In genomic region chrX:101260435-101260834, GRCh38 we compare ENCODE assay signal across 11 cellular contexts. TPM values are rescaled to one million over a fixed set of nuclear protein-coding genes. Genes with fewer than 3 reads are reported as not detected.
DNase-seq lines count a peak whose midpoint lies in the region; ATAC-seq, FAIRE-seq and TF ChIP-seq lines count a peak whose summit lies in the region.
"Had no signal": no experiment of that assay in that cellular context is flagged by ENCODE, and none has a peak within 500 bp of the region (broad histone marks: within the 10 kb centered on the region; RNA-seq: fewer than 3 reads in every experiment).

No MANE protein-coding gene starts in this region.

- TF ChIP-seq CTCF in GM12878 (IDR thresholded peaks at IDR 0.05 in 2 of 3, conservative IDR thresholded peaks at IDR 0.05 in 1 of 3; ENCODE audit: control insufficient read depth in 2 of 3, extremely low read depth in 1 of 3, insufficient read depth in 1 of 3, low read depth in 3 of 3, low read length in 3 of 3) (no peak; a peak in 1 of 6 replicates), Calu3 (IDR thresholded peaks at IDR 0.05; ENCODE audit: unreplicated experiment) (no peak)

- H3K36me3 ChIP-seq in GM12878 (ENCODE audit: control insufficient read depth in 2 of 2, insufficient read depth in 2 of 2, low read length in 1 of 2) = no peaks in the 10 kb centered on the region

- RAD21 ChIA-PET in GM12878 (lab: Charles Lee; ENCODE audit: unreplicated experiment) = no interaction called here

- H3K4me3 Mint-ChIP-seq in natural killer cell treated with Interleukin-12 subunit alpha and Interleukin-12 subunit beta and Interleukin-15 and Interleukin-18, amount 100 ng/mL, for 72 hours = no peak overlapping the region
- no peak overlapping the region for H3K4me3 Mint-ChIP-seq in Calu3 (ENCODE audit: low read depth, unreplicated experiment)
- H3K4me3 Mint-ChIP-seq: activated B cell treated with CpG ODN at 0.5 μM for 24 hours; activated naive CD8-positive, alpha-beta T cell treated with anti-CD3 and anti-CD28 coated beads, Interleukin-2, amount 50 U/mL, for 24 hours had no signal

- CTCF ChIA-PET in GM12878 (lab: Yijun Ruan, JAX) (no interaction called here), Calu3 (lab: Charles Lee) (no interaction called here)

- no peaks in the 10 kb centered on the region for H3K36me3 Mint-ChIP-seq in natural killer cell treated with Interleukin-12 subunit alpha and Interleukin-12 subunit beta and Interleukin-15 and Interleukin-18, amount 100 ng/mL, for 72 hours
- H3K36me3 Mint-ChIP-seq in Calu3 (ENCODE audit: insufficient read depth, unreplicated experiment) = no peaks in the 10 kb centered on the region

- no peak overlapping the region for H3K9ac ChIP-seq in GM12878 (ENCODE audit: control insufficient read depth, insufficient read depth, low read length)

- ATAC-seq in GM12878 = no peak
- ATAC-seq in left colon = peak; percentile 81
- ATAC-seq in natural killer cell treated with Interleukin-12 subunit alpha and Interleukin-12 subunit beta and Interleukin-15 and Interleukin-18, amount 100 ng/mL, for 72 hours = no peak
- ATAC-seq: activated naive CD8-positive, alpha-beta T cell treated with anti-CD3 and anti-CD28 coated beads, Interleukin-2, amount 50 U/mL, for 24 hours had no signal

- H3K9me3 Mint-ChIP-seq in natural killer cell treated with Interleukin-12 subunit alpha and Interleukin-12 subunit beta and Interleukin-15 and Interleukin-18, amount 100 ng/mL, for 72 hours = no peaks in the 10 kb centered on the region
- no peaks in the 10 kb centered on the region for H3K9me3 Mint-ChIP-seq in Calu3 (ENCODE audit: low read depth, unreplicated experiment)
- H3K9me3 Mint-ChIP-seq: activated B cell treated with CpG ODN at 0.5 μM for 24 hours; activated naive CD8-positive, alpha-beta T cell treated with anti-CD3 and anti-CD28 coated beads, Interleukin-2, amount 50 U/mL, for 24 hours had no signal

- H2AFZ ChIP-seq in GM12878 (ENCODE audit: control insufficient read depth, low read depth, low read length) = no peak overlapping the region

- DNase-seq in EL = peak; percentile 4
- DNase-seq in HuH-7.5 (ENCODE audit: low spot score) = peak; percentile 13
- no peak for DNase-seq in GM12878 (ENCODE audit: low read depth, low spot score)
- no peak for DNase-seq in left colon
- no peak for DNase-seq in NCI-H510A (lab: John Stamatoyannopoulos, UW)
- DNase-seq in T-helper 9 cell = no peak
- DNase-seq in natural killer cell treated with Interleukin-12 subunit alpha and Interleukin-12 subunit beta and Interleukin-15 and Interleukin-18, amount 100 ng/mL, for 72 hours (ENCODE audit: low spot score) = no peak
- no peak for DNase-seq in Calu3
- DNase-seq: activated B cell treated with CpG ODN at 0.5 μM for 24 hours; activated naive CD8-positive, alpha-beta T cell treated with anti-CD3 and anti-CD28 coated beads, Interleukin-2, amount 50 U/mL, for 24 hours; NCI-H187 had no signal

- H3K9me3 ChIP-seq in GM12878 (replicated peaks; ENCODE audit: control insufficient read depth, insufficient read depth, low read length) = no peaks in the 10 kb centered on the region

- intact Hi-C loops in GM12878 (cut with micrococcal nuclease; ENCODE audit: unreplicated experiment) = no loop called here
- intact Hi-C loops in left colon (cut with DNase I, micrococcal nuclease) = no loop called here
- intact Hi-C loops in Calu3 (cut with micrococcal nuclease; ENCODE audit: unreplicated experiment) = no loop called here

- peak; percentile 11; the same call in 1 of the 2 replicates for TF ChIP-seq RAD21 in GM12878 (IDR thresholded peaks at IDR 0.05; ENCODE audit: insufficient read depth, low read depth, low read length)

- TF ChIP-seq POLR2A in GM12878 (IDR thresholded peaks at IDR 0.05; ENCODE audit: low read depth, low read length) = no peak

- H4K20me1 ChIP-seq in GM12878 (ENCODE audit: control insufficient read depth, insufficient read depth) = no peaks in the 10 kb centered on the region

- H3K27ac Mint-ChIP-seq in natural killer cell treated with Interleukin-12 subunit alpha and Interleukin-12 subunit beta and Interleukin-15 and Interleukin-18, amount 100 ng/mL, for 72 hours = no peak overlapping the region
- H3K27ac Mint-ChIP-seq in Calu3 (ENCODE audit: unreplicated experiment) = no peak overlapping the region
- H3K27ac Mint-ChIP-seq: activated B cell treated with CpG ODN at 0.5 μM for 24 hours; activated naive CD8-positive, alpha-beta T cell treated with anti-CD3 and anti-CD28 coated beads, Interleukin-2, amount 50 U/mL, for 24 hours had no signal

- H3K27me3 ChIP-seq in GM12878 (replicated peaks in 1 of 2; ENCODE audit: control insufficient read depth in 2 of 2, insufficient read depth in 2 of 2, low read length in 1 of 2) = no peaks in the 10 kb centered on the region

- no peaks in the 10 kb centered on the region for H3K4me1 ChIP-seq in GM12878 (ENCODE audit: control insufficient read depth, insufficient read depth, low read length)

- POLR2A ChIA-PET in GM12878 (lab: Charles Lee) = no interaction called here

- H3K27me3 Mint-ChIP-seq in natural killer cell treated with Interleukin-12 subunit alpha and Interleukin-12 subunit beta and Interleukin-15 and Interleukin-18, amount 100 ng/mL, for 72 hours = no peaks in the 10 kb centered on the region
- peaks cover 14% of the 10 kb centered on the region for H3K27me3 Mint-ChIP-seq in Calu3 (ENCODE audit: unreplicated experiment)
- H3K27me3 Mint-ChIP-seq: activated B cell treated with CpG ODN at 0.5 μM for 24 hours; activated naive CD8-positive, alpha-beta T cell treated with anti-CD3 and anti-CD28 coated beads, Interleukin-2, amount 50 U/mL, for 24 hours had no signal

- H3K4me3 ChIP-seq in GM12878 = no peak overlapping the region

- BruUV-seq in GM12878 (replicated peaks; lab: Mats Ljungman, UMichigan) = no TSS peak
- no TSS peak for BruUV-seq in Calu3 (replicated peaks; lab: Mats Ljungman, UMichigan)

- no peak for TF ChIP-seq EP300 in GM12878 (IDR thresholded peaks at IDR 0.05; ENCODE audit: borderline replicate concordance in 1 of 2, control insufficient read depth in 1 of 2, low read depth in 2 of 2, low read length in 2 of 2)

- H3K79me2 ChIP-seq in GM12878 (ENCODE audit: control insufficient read depth, insufficient read depth, low read length) = no peaks in the 10 kb centered on the region

- 79% methylated on average over 4 of the region's 4 CpGs for WGBS in GM12878 (ENCODE audit: insufficient coverage, insufficient replicate concordance, low lambda C conversion rate, missing lambda C conversion rate)

- FAIRE-seq in GM12878 (lab: Jason Lieb, UNC) = no peak

- H3K4me2 ChIP-seq in GM12878 (ENCODE audit: control insufficient read depth, insufficient read depth) = no peak overlapping the region

- SMC1A ChIA-PET in GM12878 (lab: Charles Lee; ENCODE audit: uncharacterized antibody, unreplicated experiment) = no interaction called here

- peaks cover 0 to 5% of the 10 kb centered on the region in 2 donors for H3K4me1 Mint-ChIP-seq in natural killer cell treated with Interleukin-12 subunit alpha and Interleukin-12 subunit beta and Interleukin-15 and Interleukin-18, amount 100 ng/mL, for 72 hours (ENCODE audit: low read depth in 2 of 2)
- H3K4me1 Mint-ChIP-seq in Calu3 (ENCODE audit: low read depth, unreplicated experiment) = no peaks in the 10 kb centered on the region
- H3K4me1 Mint-ChIP-seq: activated B cell treated with CpG ODN at 0.5 μM for 24 hours had no signal

- no peak overlapping the region for H3K27ac ChIP-seq in GM12878 (ENCODE audit: control insufficient read depth, insufficient read depth)

- in situ Hi-C loops in GM12878 (cut with MboI) = no loop called here

RNA-seq across cellular contexts. Expression of gene TAF7L, which starts 30.7 kb away (rescaled TPM):
- total RNA-seq in GM12878 (2013; cell fraction: nucleolus; rRNA removed) = not detected in 2 replicates
- total RNA-seq in GM12878 (2014; rRNA removed) (0.06 TPM in 1 of 2 replicates, not detected in the other), GM12878 (2014; rRNA removed; fragmentation: Illumina TruSeq; extraction: Trizol) (not detected in 2 replicates), GM12878 (2021) (not detected in 2 replicates), left colon (under 1 TPM in 1 of 2 donors, not detected in 1; 0.20 TPM), Calu3 (2022) (0.15 TPM in 1 of 2 replicates, not detected in the other)
- 0.12 TPM for polyA plus RNA-seq in GM12878 (2011; ENCODE audit: low read depth)
- polyA plus RNA-seq in GM12878 (2011; rRNA removed) (0.04 TPM in 1 of 2 replicates, not detected in the other), GM12878 (2014; fragmentation: Illumina TruSeq; extraction: Trizol) (0.08 TPM in 1 of 2 replicates, not detected in the other), GM12878 (2014; fragmentation: Nextera tagmentation; extraction: Ambion mirVana) (under 1 TPM in 1 of 2 experiments, not detected in 1; 0.11 TPM), GM12878 (2014; rRNA removed) (0.10 TPM in 1 of 2 replicates, not detected in the other), GM12878 (2016; fragmentation: Nextera tagmentation; extraction: Ambion mirVana) (under 1 TPM in 1 of 2 experiments, not detected in 1; 0.05 TPM)
- polyA plus RNA-seq in GM12878 (2011; cell fraction: cytosol; rRNA removed) = not detected in 2 replicates
- polyA plus RNA-seq in GM12878 (2011; cell fraction: nucleus; rRNA removed) = 0.06 TPM in 1 of 2 replicates, not detected in the other
- 0.07 TPM in 1 of 2 replicates, not detected in the other for polyA plus RNA-seq in GM12878 (2012)
- not detected in 2 replicates for polyA minus RNA-seq in GM12878 (2011; rRNA and poly(A)+ RNA removed)
- not detected in 2 replicates for polyA minus RNA-seq in GM12878 (2011; cell fraction: cytosol; rRNA and poly(A)+ RNA removed)
- polyA minus RNA-seq in GM12878 (2011; cell fraction: nucleus; rRNA and poly(A)+ RNA removed) = not detected in 2 replicates
- total RNA-seq in natural killer cell treated with Interleukin-12 subunit alpha and Interleukin-12 subunit beta and Interleukin-15 and Interleukin-18, amount 100 ng/mL, for 72 hours = under 1 TPM; 0.19 to 0.84 TPM
- total RNA-seq: activated B cell treated with CpG ODN at 0.5 μM for 24 hours had no signal

RNA-seq across cellular contexts. Expression of gene DRP2, which starts 40.8 kb away (rescaled TPM):
- 0.84 and 1.0 TPM in 2 replicates for total RNA-seq in GM12878 (2013; cell fraction: nucleolus; rRNA removed)
- total RNA-seq in GM12878 (2014; rRNA removed) (0.11 and 0.16 TPM in 2 replicates), GM12878 (2014; rRNA removed; fragmentation: Illumina TruSeq; extraction: Trizol) (0.18 and 0.23 TPM in 2 replicates), GM12878 (2021) (0.18 and 0.24 TPM in 2 replicates), left colon (under 1 TPM; 0.21 to 0.73 TPM), Calu3 (2022) (0.39 and 0.66 TPM in 2 replicates)
- 0.04 TPM for polyA plus RNA-seq in GM12878 (2011; ENCODE audit: low read depth)
- polyA plus RNA-seq in GM12878 (2011; rRNA removed) (0.36 and 0.37 TPM in 2 replicates), GM12878 (2014; fragmentation: Illumina TruSeq; extraction: Trizol) (0.13 and 0.16 TPM in 2 replicates), GM12878 (2014; fragmentation: Nextera tagmentation; extraction: Ambion mirVana) (under 1 TPM; 0.02 to 0.08 TPM), GM12878 (2014; rRNA removed) (0.15 and 0.27 TPM in 2 replicates), GM12878 (2016; fragmentation: Nextera tagmentation; extraction: Ambion mirVana) (under 1 TPM in 1 of 2 experiments, not detected in 1; 0.08 TPM)
- 0.33 TPM in 2 replicates for polyA plus RNA-seq in GM12878 (2011; cell fraction: cytosol; rRNA removed)
- 1.6 and 2.3 TPM in 2 replicates for polyA plus RNA-seq in GM12878 (2011; cell fraction: nucleus; rRNA removed)
- 0.10 and 0.12 TPM in 2 replicates for polyA plus RNA-seq in GM12878 (2012)
- 0.59 and 1.2 TPM in 2 replicates for polyA minus RNA-seq in GM12878 (2011; rRNA and poly(A)+ RNA removed)
- 0.10 TPM in 1 of 2 replicates, not detected in the other for polyA minus RNA-seq in GM12878 (2011; cell fraction: cytosol; rRNA and poly(A)+ RNA removed)
- 0.73 and 1.4 TPM in 2 replicates for polyA minus RNA-seq in GM12878 (2011; cell fraction: nucleus; rRNA and poly(A)+ RNA removed)
- under 1 TPM; 0.31 to 0.64 TPM for total RNA-seq in natural killer cell treated with Interleukin-12 subunit alpha and Interleukin-12 subunit beta and Interleukin-15 and Interleukin-18, amount 100 ng/mL, for 72 hours

Comparison
In these comparisons a context has a peak if more than half of its experiments do, and no peak if none do; other contexts are left out.
1. DNase-seq: peak in EL (single experiment) and HuH-7.5 (single experiment); none in GM12878 (single experiment), left colon (0 of 2), NCI-H510A (single experiment), T-helper 9 cell (single experiment), natural killer cell treated with Interleukin-12 subunit alpha and Interleukin-12 subunit beta and Interleukin-15 and Interleukin-18, amount 100 ng/mL, for 72 hours (single experiment) and Calu3 (single experiment).